ENCODE assay signal across 10 cellular contexts in genomic region chr2:230873670-230874401, GRCh38. TPM values are rescaled to one million over a fixed set of nuclear protein-coding genes. Genes with fewer than 3 reads are reported as not detected.
DNase-seq lines count a peak whose midpoint lies in the region; ATAC-seq and TF ChIP-seq lines count a peak whose summit lies in the region.
"Had no signal": no experiment of that assay in that cellular context is flagged by ENCODE, and none has a peak within 500 bp of the region (broad histone marks: within the 10 kb centered on the region; RNA-seq: fewer than 3 reads in every experiment).

No MANE protein-coding gene starts in this region.

- H3K4me2 ChIP-seq in hepatocyte = no peak overlapping the region

- no peaks in the 10 kb centered on the region for H3K9me2 ChIP-seq in hepatocyte (replicated peaks; ENCODE audit: insufficient read depth)

- H3K27me3 Mint-ChIP-seq in activated T-cell treated with anti-CD3 and anti-CD28 coated beads, Interleukin-2, amount 50 U/mL, for 4 hours (ENCODE audit: low read depth) = no peaks in the 10 kb centered on the region
- no peaks in the 10 kb centered on the region for H3K27me3 Mint-ChIP-seq in stimulated activated naive CD8-positive, alpha-beta T cell treated with anti-CD3 and anti-CD28 coated beads, Interleukin-15, amount 100 ng/mL, for 72 hours

- H3K4me3 Mint-ChIP-seq in activated T-cell treated with anti-CD3 and anti-CD28 coated beads, Interleukin-2, amount 50 U/mL, for 4 hours = no peak overlapping the region
- H3K4me3 Mint-ChIP-seq in stimulated activated naive CD8-positive, alpha-beta T cell treated with anti-CD3 and anti-CD28 coated beads, Interleukin-15, amount 100 ng/mL, for 72 hours = peak overlapping the region; percentile 39 to 55

- peaks cover 6% of the 10 kb centered on the region for H3K36me3 Mint-ChIP-seq in activated T-cell treated with anti-CD3 and anti-CD28 coated beads, Interleukin-2, amount 50 U/mL, for 4 hours (ENCODE audit: insufficient read depth)

- peaks cover 29% of the 10 kb centered on the region for H4K20me1 ChIP-seq in hepatocyte (ENCODE audit: insufficient read depth, poor library complexity, severe bottlenecking)

- DNase-seq in activated T-cell treated with anti-CD3 and anti-CD28 coated beads, Interleukin-2, amount 50 U/mL, for 4 hours = no peak
- DNase-seq in activated T-cell treated with anti-CD3 and anti-CD28 coated beads, Interleukin-2, amount 50 U/mL, for 1 hour = no peak
- DNase-seq in stimulated activated naive CD8-positive, alpha-beta T cell treated with anti-CD3 and anti-CD28 coated beads, Interleukin-15, amount 100 ng/mL, for 72 hours = no peak
- no peak for DNase-seq in hepatocyte (ENCODE audit: low spot score)
- DNase-seq in SIG-M5 (lab: John Stamatoyannopoulos, UW) = no peak
- no peak for DNase-seq in AG08396 (ENCODE audit: low spot score)
- DNase-seq: testis had no signal

- no peaks in the 10 kb centered on the region for H3K9me3 ChIP-seq in hepatocyte (ENCODE audit: low read depth)
- H3K9me3 ChIP-seq: adrenal gland, testis had no signal

- peaks cover 58% of the 10 kb centered on the region for H3K79me2 ChIP-seq in hepatocyte

- H2AFZ ChIP-seq in hepatocyte = no peak overlapping the region

- peak; percentile 37 to 49 for ATAC-seq in activated T-cell treated with anti-CD3 and anti-CD28 coated beads, Interleukin-2, amount 50 U/mL, for 4 hours
- peak; percentile 62 for ATAC-seq in GM21825 (IDR thresholded peaks at IDR 0.05; ENCODE audit: unreplicated experiment)
- ATAC-seq in HG03575 (IDR thresholded peaks at IDR 0.05; ENCODE audit: extremely low read depth, insufficient number of reproducible peaks, low FRiP score, unreplicated experiment) = peak; percentile 57
- ATAC-seq in stimulated activated naive CD8-positive, alpha-beta T cell treated with anti-CD3 and anti-CD28 coated beads, Interleukin-15, amount 100 ng/mL, for 72 hours = no peak

- no peak overlapping the region for H3K27ac ChIP-seq in hepatocyte
- H3K27ac ChIP-seq: testis had no signal

- H3K27ac Mint-ChIP-seq in stimulated activated naive CD8-positive, alpha-beta T cell treated with anti-CD3 and anti-CD28 coated beads, Interleukin-15, amount 100 ng/mL, for 72 hours = peak overlapping the region in 1 of 2 donors; percentile 54

- no peaks in the 10 kb centered on the region for H3K27me3 ChIP-seq in hepatocyte
- H3K27me3 ChIP-seq: adrenal gland, testis had no signal

- TF ChIP-seq CTCF in hepatocyte (IDR thresholded peaks at IDR 0.05; ENCODE audit: poor library complexity) = no peak

- no peaks in the 10 kb centered on the region for H3K36me3 ChIP-seq in hepatocyte (replicated peaks; ENCODE audit: insufficient read depth, low read depth)

- no peak overlapping the region for H3K4me3 ChIP-seq in hepatocyte
- H3K4me3 ChIP-seq: adrenal gland, testis had no signal

- no peaks in the 10 kb centered on the region for H3K9me3 Mint-ChIP-seq in activated T-cell treated with anti-CD3 and anti-CD28 coated beads, Interleukin-2, amount 50 U/mL, for 4 hours
- H3K9me3 Mint-ChIP-seq in stimulated activated naive CD8-positive, alpha-beta T cell treated with anti-CD3 and anti-CD28 coated beads, Interleukin-15, amount 100 ng/mL, for 72 hours = no peaks in the 10 kb centered on the region

- peaks cover 39% of the 10 kb centered on the region for H3K4me1 ChIP-seq in hepatocyte (ENCODE audit: insufficient read depth)
- H3K4me1 ChIP-seq: testis had no signal

- H3K4me1 Mint-ChIP-seq in activated T-cell treated with anti-CD3 and anti-CD28 coated beads, Interleukin-2, amount 50 U/mL, for 4 hours (ENCODE audit: low read depth) = peaks cover 44% of the 10 kb centered on the region
- H3K4me1 Mint-ChIP-seq in stimulated activated naive CD8-positive, alpha-beta T cell treated with anti-CD3 and anti-CD28 coated beads, Interleukin-15, amount 100 ng/mL, for 72 hours = peaks cover 93% of the 10 kb centered on the region

- 91% methylated on average over 12 of the region's 13 CpGs for WGBS in hepatocyte (ENCODE audit: low lambda C conversion rate, missing lambda C conversion rate)

RNA-seq across cellular contexts. Expression of gene ITM2C, which starts 9.1 kb away (rescaled TPM):
- total RNA-seq in activated T-cell treated with anti-CD3 and anti-CD28 coated beads, Interleukin-2, amount 50 U/mL, for 4 hours = 10 to 100 TPM; 17.2 to 29.4 (median 22.1) TPM
- total RNA-seq in hepatocyte = 419 and 485 TPM in 2 replicates
- polyA plus RNA-seq in hepatocyte = 537 and 566 TPM in 2 replicates

RNA-seq across cellular contexts. Expression of gene GPR55, which starts 51.2 kb away (rescaled TPM):
- 1 to 10 TPM; 1.2 to 1.6 (median 1.5) TPM for total RNA-seq in activated T-cell treated with anti-CD3 and anti-CD28 coated beads, Interleukin-2, amount 50 U/mL, for 4 hours
- total RNA-seq in hepatocyte = 0.83 and 1.6 TPM in 2 replicates
- polyA plus RNA-seq in hepatocyte = 0.32 TPM in 1 of 2 replicates, not detected in the other

Comparison
In these comparisons a context has a peak if more than half of its experiments do, and no peak if none do; other contexts are left out.
1. RNA of gene ITM2C, which starts 9.1 kb away (total RNA-seq): 419 to 485 TPM in hepatocyte; 17.2 to 29.4 TPM in activated T-cell treated with anti-CD3 and anti-CD28 coated beads, Interleukin-2, amount 50 U/mL, for 4 hours; every median in the first group is over 10 times any median in the second.